ENCODE assay signal across 19 cellular contexts in the genomic region with DNA sequence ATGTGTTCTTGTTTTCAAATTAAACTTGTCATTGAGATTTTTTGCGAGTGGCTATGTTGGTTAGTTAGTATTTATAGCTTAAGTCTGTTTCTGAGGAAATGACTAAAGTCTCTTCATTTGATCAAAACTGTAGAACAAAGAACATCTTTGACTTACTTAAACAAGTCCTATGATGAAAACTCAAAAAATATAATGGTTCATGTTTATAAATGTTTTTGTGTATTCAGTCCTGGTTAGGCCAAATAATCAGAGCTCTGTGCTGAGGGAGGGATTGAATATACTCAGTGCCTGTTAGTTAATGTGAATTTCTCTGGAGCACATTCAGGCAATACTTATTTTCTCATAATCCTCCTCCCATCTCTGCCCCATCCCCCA. TPM values are rescaled to one million over a fixed set of nuclear protein-coding genes. Genes with fewer than 3 reads are reported as not detected.
DNase-seq lines count a peak whose midpoint lies in the region; ATAC-seq and TF ChIP-seq lines count a peak whose summit lies in the region.
"Had no signal": no experiment of that assay in that cellular context is flagged by ENCODE, and none has a peak within 500 bp of the region (broad histone marks: within the 10 kb centered on the region; RNA-seq: fewer than 3 reads in every experiment).

No MANE protein-coding gene starts in this region.

- no peak for DNase-seq in MCF 10A (ENCODE audit: unreplicated experiment)
- DNase-seq in breast epithelium (ENCODE audit: low spot score in 2 of 2), result no peak
- DNase-seq in mesenchymal stem cell, result no peak
- DNase-seq in NCI-H526 treated with DMSO at 0.1 percent for 48 hours (lab: John Stamatoyannopoulos, UW), result no peak
- no peak for DNase-seq in ecto neural progenitor cell (ENCODE audit: low spot score)
- DNase-seq in stimulated activated effector memory CD8-positive, alpha-beta T cell treated with anti-CD3 and anti-CD28 coated beads, Interleukin-12 subunit alpha, Interleukin-12 subunit beta, amount 100 ng/mL, for 72 hours (ENCODE audit: low spot score in 2 of 2), result no peak
- no peak for DNase-seq in T-helper 17 cell
- DNase-seq: 8988T; activated CD8-positive, alpha-beta memory T cell treated with anti-CD3 and anti-CD28 coated beads for 24 hours; CD4-positive, CD25-positive, alpha-beta regulatory T cell; DMS53; erythroblast; NCI-H2029 treated with DMSO at 0.1 percent for 48 hours; NCI-H69; stimulated activated CD4-positive, alpha-beta T cell treated with anti-CD3 and anti-CD28 coated beads, Interleukin-4, amount 100 ng/mL, for 1 hour had no signal

- H3K27ac Mint-ChIP-seq in MCF 10A (ENCODE audit: low read depth, unreplicated experiment) (peak overlapping the region; percentile 73), brain (peak overlapping the region in 3 of 5 experiments; percentile 18 to 80 (median 63)), T-helper 17 cell (no peak overlapping the region)
- H3K27ac Mint-ChIP-seq in stimulated activated effector memory CD8-positive, alpha-beta T cell treated with anti-CD3 and anti-CD28 coated beads, Interleukin-12 subunit alpha, Interleukin-12 subunit beta, amount 100 ng/mL, for 72 hours, result no peak overlapping the region
- H3K27ac Mint-ChIP-seq: activated T-helper 17 cell treated with anti-CD3 and anti-CD28 coated beads, Interleukin-2, amount 50 U/mL, for 72 hours; CD4-positive, CD25-positive, alpha-beta regulatory T cell had no signal

- no peak overlapping the region for H3K14ac ChIP-seq in mesenchymal stem cell (ENCODE audit: low read length in 2 of 2)

- H3K9ac ChIP-seq in mesenchymal stem cell (ENCODE audit: low read length), result peak overlapping the region; percentile 84

- H2AFZ ChIP-seq in mesenchymal stem cell (ENCODE audit: low read depth, low read length), result no peak overlapping the region

- H2BK5ac ChIP-seq in mesenchymal stem cell (ENCODE audit: low read depth, low read length, poor library complexity, severe bottlenecking), result no peak overlapping the region

- WGBS in mesenchymal stem cell, result 25% methylated on average over 1 of the region's 1 CpG

- H2BK120ac ChIP-seq in mesenchymal stem cell (ENCODE audit: low read depth, low read length), result no peak overlapping the region

- H3K36me3 ChIP-seq in breast epithelium (no peaks in the 10 kb centered on the region), mesenchymal stem cell (ENCODE audit: control insufficient read depth in 1 of 2, insufficient read depth in 2 of 2, low read depth in 1 of 2, low read length in 2 of 2) (peaks cover 4 to 38% of the 10 kb centered on the region in 2 experiments)
- H3K36me3 ChIP-seq: neutrophil had no signal

- no peak overlapping the region for H2BK15ac ChIP-seq in mesenchymal stem cell (ENCODE audit: low read depth, poor library complexity, severe bottlenecking)

- H3K36me3 Mint-ChIP-seq in MCF 10A (ENCODE audit: insufficient read depth, unreplicated experiment) (peaks cover 4% of the 10 kb centered on the region), brain (peaks cover 21% of the 10 kb centered on the region), T-helper 17 cell (ENCODE audit: low read depth) (peaks cover 3% of the 10 kb centered on the region)
- no peaks in the 10 kb centered on the region for H3K36me3 Mint-ChIP-seq in stimulated activated effector memory CD8-positive, alpha-beta T cell treated with anti-CD3 and anti-CD28 coated beads, Interleukin-12 subunit alpha, Interleukin-12 subunit beta, amount 100 ng/mL, for 72 hours
- H3K36me3 Mint-ChIP-seq: CD4-positive, CD25-positive, alpha-beta regulatory T cell had no signal

- H3K4me3 ChIP-seq in breast epithelium (no peak overlapping the region), mesenchymal stem cell (ENCODE audit: insufficient read depth in 1 of 2, low read depth in 1 of 2, low read length in 2 of 2) (no peak overlapping the region)

- H2BK12ac ChIP-seq in mesenchymal stem cell (ENCODE audit: low read length in 2 of 2), result no peak overlapping the region

- TF ChIP-seq CTCF in MCF 10A (IDR thresholded peaks at IDR 0.05; ENCODE audit: unreplicated experiment) (no peak), breast epithelium (IDR thresholded peaks at IDR 0.05) (no peak), brain (conservative IDR thresholded peaks at IDR 0.05) (no peak)

- H3K9me3 Mint-ChIP-seq in MCF 10A (ENCODE audit: unreplicated experiment), result no peaks in the 10 kb centered on the region
- H3K9me3 Mint-ChIP-seq in brain, result no peaks in the 10 kb centered on the region
- H3K9me3 Mint-ChIP-seq in stimulated activated effector memory CD8-positive, alpha-beta T cell treated with anti-CD3 and anti-CD28 coated beads, Interleukin-12 subunit alpha, Interleukin-12 subunit beta, amount 100 ng/mL, for 72 hours, result no peaks in the 10 kb centered on the region
- H3K9me3 Mint-ChIP-seq: activated T-helper 17 cell treated with anti-CD3 and anti-CD28 coated beads, Interleukin-2, amount 50 U/mL, for 72 hours; CD4-positive, CD25-positive, alpha-beta regulatory T cell had no signal

- BruUV-seq in MCF 10A (replicated peaks; lab: Mats Ljungman, UMichigan), result no TSS peak

- H3K18ac ChIP-seq in mesenchymal stem cell (ENCODE audit: low read depth in 1 of 2, low read length in 2 of 2), result no peak overlapping the region

- TF ChIP-seq POLR2A in breast epithelium (IDR thresholded peaks at IDR 0.05), result no peak

- H3K27me3 Mint-ChIP-seq in MCF 10A (ENCODE audit: insufficient read depth, unreplicated experiment) (no peaks in the 10 kb centered on the region), brain (no peaks in the 10 kb centered on the region), T-helper 17 cell (peaks cover 4% of the 10 kb centered on the region)
- H3K27me3 Mint-ChIP-seq: activated T-helper 17 cell treated with anti-CD3 and anti-CD28 coated beads, Interleukin-2, amount 50 U/mL, for 72 hours; CD4-positive, CD25-positive, alpha-beta regulatory T cell had no signal

- H3K4me3 Mint-ChIP-seq in MCF 10A (ENCODE audit: unreplicated experiment) (no peak overlapping the region), brain (peak overlapping the region in 1 of 5 experiments; percentile 50), T-helper 17 cell (no peak overlapping the region)
- no peak overlapping the region for H3K4me3 Mint-ChIP-seq in stimulated activated effector memory CD8-positive, alpha-beta T cell treated with anti-CD3 and anti-CD28 coated beads, Interleukin-12 subunit alpha, Interleukin-12 subunit beta, amount 100 ng/mL, for 72 hours
- H3K4me3 Mint-ChIP-seq: activated T-helper 17 cell treated with anti-CD3 and anti-CD28 coated beads, Interleukin-2, amount 50 U/mL, for 72 hours; CD4-positive, CD25-positive, alpha-beta regulatory T cell had no signal

- H4K91ac ChIP-seq in mesenchymal stem cell (ENCODE audit: low read length), result no peak overlapping the region

- H3K4me2 ChIP-seq in mesenchymal stem cell (ENCODE audit: low read length, poor library complexity, severe bottlenecking), result no peak overlapping the region

- H3K4me1 Mint-ChIP-seq in MCF 10A (ENCODE audit: insufficient read depth, unreplicated experiment) (peaks cover 50% of the 10 kb centered on the region), brain (peaks cover 23% of the 10 kb centered on the region), T-helper 17 cell (no peaks in the 10 kb centered on the region)
- H3K4me1 Mint-ChIP-seq in stimulated activated effector memory CD8-positive, alpha-beta T cell treated with anti-CD3 and anti-CD28 coated beads, Interleukin-12 subunit alpha, Interleukin-12 subunit beta, amount 100 ng/mL, for 72 hours, result no peaks in the 10 kb centered on the region

- CTCF ChIA-PET in MCF 10A (lab: Yijun Ruan, JAX), result interaction anchor here (0.7 to 1.0 kb wide), 3 partner anchors 14 to 29 kb away, joined by 3 read pairs; no protein-coding TSS in a partner anchor

- H3K27me3 ChIP-seq in breast epithelium (no peaks in the 10 kb centered on the region), mesenchymal stem cell (ENCODE audit: control insufficient read depth in 1 of 2, insufficient read depth in 1 of 2, low read length in 2 of 2) (no peaks in the 10 kb centered on the region)
- H3K27me3 ChIP-seq: neutrophil had no signal

- H3K4ac ChIP-seq in mesenchymal stem cell (ENCODE audit: low read depth in 1 of 2, low read length in 2 of 2), result no peak overlapping the region

- no peak overlapping the region for H2AK5ac ChIP-seq in mesenchymal stem cell (ENCODE audit: low read length, severe bottlenecking)

- peaks cover 11% of the 10 kb centered on the region for H3K79me1 ChIP-seq in mesenchymal stem cell (replicated peaks; ENCODE audit: low read length, poor library complexity, severe bottlenecking)

- H3K9me3 ChIP-seq in breast epithelium (no peaks in the 10 kb centered on the region), mesenchymal stem cell (ENCODE audit: control insufficient read depth, low read length) (no peaks in the 10 kb centered on the region), T-helper 17 cell (ENCODE audit: control insufficient read depth, low read length, poor library complexity, severe bottlenecking) (no peaks in the 10 kb centered on the region)
- H3K9me3 ChIP-seq: neutrophil had no signal

- H4K8ac ChIP-seq in mesenchymal stem cell (ENCODE audit: low read length), result no peak overlapping the region

- H3K23ac ChIP-seq in mesenchymal stem cell (ENCODE audit: low read length in 2 of 2), result no peak overlapping the region

- H3K27ac ChIP-seq in breast epithelium, result no peak overlapping the region
- no peak overlapping the region for H3K27ac ChIP-seq in mesenchymal stem cell (ENCODE audit: low read length, poor library complexity, severe bottlenecking)
- H3K27ac ChIP-seq: neutrophil, VCaP had no signal

- H3K4me1 ChIP-seq in breast epithelium (no peaks in the 10 kb centered on the region), mesenchymal stem cell (ENCODE audit: control insufficient read depth, insufficient read depth, low read depth, low read length) (peaks cover 3% of the 10 kb centered on the region)

- POLR2A ChIA-PET in MCF 10A (lab: Yijun Ruan, JAX), result interaction anchor here (0.6 to 2.1 kb wide), 7 partner anchors 18 to 51 kb away, joined by 3 to 8 read pairs (median 4); no protein-coding TSS in a partner anchor

- no peak for ATAC-seq in stimulated activated effector memory CD8-positive, alpha-beta T cell treated with anti-CD3 and anti-CD28 coated beads, Interleukin-12 subunit alpha, Interleukin-12 subunit beta, amount 100 ng/mL, for 72 hours
- no peak for ATAC-seq in T-helper 17 cell
- ATAC-seq: activated T-helper 17 cell treated with anti-CD3 and anti-CD28 coated beads, Interleukin-2, amount 50 U/mL, for 72 hours had no signal

- intact Hi-C loops in MCF 10A (cut with micrococcal nuclease), result no loop called here
- intact Hi-C loops in breast epithelium (cut with DNase I; ENCODE audit: low total_unique reads), result no loop called here

RNA-seq across cellular contexts. Expression of gene PPFIBP1, which starts 51.8 kb away (rescaled TPM):
- total RNA-seq in MCF 10A (2022), result 82.6 and 87.7 TPM in 2 replicates
- total RNA-seq in breast epithelium, result 10 to 100 TPM; 34.4 to 86.5 (median 84.0) TPM
- 7.9 TPM for polyA plus RNA-seq in brain (ENCODE audit: insufficient read depth, low read depth, low replicate concordance)
- 47.8 TPM for polyA plus RNA-seq in mesenchymal stem cell (2013, experiment 1 of 2)
- 46.7 TPM for polyA plus RNA-seq in mesenchymal stem cell (2013, experiment 2 of 2)
- 1 to 10 TPM; 2.1 to 4.1 TPM for total RNA-seq in T-helper 17 cell

Comparison
In these comparisons a context has a peak if more than half of its experiments do, and no peak if none do; other contexts are left out.
1. H3K27ac Mint-ChIP-seq: peak in MCF 10A (single experiment) and brain (3 of 5); none in stimulated activated effector memory CD8-positive, alpha-beta T cell treated with anti-CD3 and anti-CD28 coated beads, Interleukin-12 subunit alpha, Interleukin-12 subunit beta, amount 100 ng/mL, for 72 hours (single experiment) and T-helper 17 cell (single experiment).
2. RNA of gene PPFIBP1, which starts 51.8 kb away (total RNA-seq): 34.4 to 86.5 TPM in breast epithelium and 82.6 to 87.7 TPM in MCF 10A; 2.1 to 4.1 TPM in T-helper 17 cell; every median in the first group is over 4 times any median in the second.